Comparison of ENCODE assay signal across 21 cellular contexts in genomic region chr6:75843401-75843800, GRCh38.
DNase-seq lines count a peak whose midpoint lies in the region; ATAC-seq, FAIRE-seq and TF ChIP-seq lines count a peak whose summit lies in the region.
"Had no signal": no experiment of that assay in that cellular context is flagged by ENCODE, and none has a peak within 500 bp of the region (broad histone marks: within the 10 kb centered on the region; RNA-seq: fewer than 3 reads in every experiment).

No MANE protein-coding gene starts in this region.

- CTCF ChIA-PET in endothelial cell of umbilical vein (lab: Charles Lee): interaction anchor here (2.0 kb wide), 1 partner anchor 50 kb away, joined by 7 read pairs; no protein-coding TSS in a partner anchor

- H3K4me3 Mint-ChIP-seq in mesothelial cell of epicardium: no peak overlapping the region
- H3K4me3 Mint-ChIP-seq: CD4-positive, CD25-positive, alpha-beta regulatory T cell; CD8-positive, alpha-beta memory T cell; GM23338; IgD-negative memory B cell had no signal

- H3K27me3 Mint-ChIP-seq in mesothelial cell of epicardium (ENCODE audit: low read depth): no peaks in the 10 kb centered on the region
- H3K27me3 Mint-ChIP-seq: CD8-positive, alpha-beta memory T cell; IgD-negative memory B cell had no signal

- H3K9ac ChIP-seq in endothelial cell of umbilical vein (replicated peaks; ENCODE audit: extremely low read depth, insufficient read depth, low read length): no peak overlapping the region

- no peak overlapping the region for H2AFZ ChIP-seq in endothelial cell of umbilical vein (ENCODE audit: low read depth, low read length)
- H2AFZ ChIP-seq: GM23338 had no signal

- H3K79me2 ChIP-seq in endothelial cell of umbilical vein (ENCODE audit: control insufficient read depth, insufficient read depth, low read length): no peaks in the 10 kb centered on the region

- dilution Hi-C loops in endothelial cell of umbilical vein (cut with MboI; ENCODE audit: extremely low pct_ligation_motif_present, low sequenced_read_pairs): no loop called here

- H3K4me2 ChIP-seq in endothelial cell of umbilical vein (ENCODE audit: insufficient read depth, low read length): no peak overlapping the region
- H3K4me2 ChIP-seq: GM23338 had no signal

- no peak for TF ChIP-seq POLR2A in endothelial cell of umbilical vein (IDR thresholded peaks at IDR 0.05; ENCODE audit: low read depth, low read length)
- no peak for TF ChIP-seq POLR2A in GM12891 (IDR thresholded peaks at IDR 0.05; ENCODE audit: low read depth, low read length)

- POLR2A ChIA-PET in endothelial cell of umbilical vein (lab: Charles Lee): interaction anchor here (0.6 kb wide), 2 partner anchors 41 to 524 kb away, joined by 3 to 7 read pairs; no protein-coding TSS in a partner anchor

- TF ChIP-seq CTCF in endothelial cell of umbilical vein (IDR thresholded peaks at IDR 0.05; ENCODE audit: extremely low read depth in 1 of 2, insufficient read depth in 1 of 2, low read depth in 1 of 2, low read length in 2 of 2): no peak
- TF ChIP-seq CTCF in mesothelial cell of epicardium (IDR thresholded peaks at IDR 0.05; ENCODE audit: unreplicated experiment): no peak

- H4K20me1 ChIP-seq in endothelial cell of umbilical vein (replicated peaks; ENCODE audit: control insufficient read depth, extremely low read depth, insufficient read depth, low read length): no peaks in the 10 kb centered on the region

- H3K4me1 Mint-ChIP-seq in mesothelial cell of epicardium: peaks cover 21% of the 10 kb centered on the region
- H3K4me1 Mint-ChIP-seq: CD4-positive, CD25-positive, alpha-beta regulatory T cell; CD8-positive, alpha-beta memory T cell; GM23338; IgD-negative memory B cell had no signal

- H3K36me3 ChIP-seq in endothelial cell of umbilical vein (ENCODE audit: control insufficient read depth in 2 of 2, extremely low read depth in 1 of 2, insufficient read depth in 2 of 2, low read length in 2 of 2): peaks cover 2 to 6% of the 10 kb centered on the region in 2 experiments
- H3K36me3 ChIP-seq: BE2C had no signal

- no peak overlapping the region for H3K4me3 ChIP-seq in endothelial cell of umbilical vein (replicated peaks in 1 of 3; ENCODE audit: insufficient read depth in 1 of 3, low read depth in 1 of 3, low read length in 3 of 3)
- H3K4me3 ChIP-seq: GM12878, GM23338 had no signal

- intact Hi-C loops in endothelial cell of umbilical vein (cut with micrococcal nuclease): no loop called here

- no peaks in the 10 kb centered on the region for H3K9me1 ChIP-seq in endothelial cell of umbilical vein (replicated peaks; ENCODE audit: control insufficient read depth, extremely low read depth, insufficient read depth, low read length)

- peaks cover 10% of the 10 kb centered on the region for H3K36me3 Mint-ChIP-seq in mesothelial cell of epicardium
- H3K36me3 Mint-ChIP-seq: CD4-positive, CD25-positive, alpha-beta regulatory T cell; IgD-negative memory B cell had no signal

- FAIRE-seq in endothelial cell of umbilical vein (lab: Jason Lieb, UNC): no peak
- no peak for FAIRE-seq in GM12891 (lab: Jason Lieb, UNC)
- FAIRE-seq: A204.1, H54, HepG2 had no signal

- no peak overlapping the region for H3K27ac ChIP-seq in endothelial cell of umbilical vein (ENCODE audit: insufficient read depth, low read depth, low read length)

- DNase-seq in NCI-H774 (lab: John Stamatoyannopoulos, UW) (peak; percentile 27), endothelial cell of umbilical vein (ENCODE audit: low read depth, low spot score) (peak; percentile 31), mesothelial cell of epicardium (ENCODE audit: low spot score in 2 of 2, unreplicated experiment in 2 of 2) (no peak), cerebellar nuclear complex (lab: John Stamatoyannopoulos, UW) (no peak), GM12891 (ENCODE audit: insufficient read length, low spot score) (no peak)
- DNase-seq: ACHN; BE2C; C1 segment of cervical spinal cord; CD4-positive, CD25-positive, alpha-beta regulatory T cell; CD8-positive, alpha-beta memory T cell; COR-L47; DMS 273 treated with DMSO at 0.1 percent for 48 hours; DND-41; EL had no signal

- H3K27me3 ChIP-seq in endothelial cell of umbilical vein (ENCODE audit: control insufficient read depth in 2 of 2, insufficient read depth in 2 of 2, low read length in 2 of 2): no peaks in the 10 kb centered on the region

- no peaks in the 10 kb centered on the region for H3K9me3 Mint-ChIP-seq in mesothelial cell of epicardium
- H3K9me3 Mint-ChIP-seq: CD4-positive, CD25-positive, alpha-beta regulatory T cell; CD8-positive, alpha-beta memory T cell; GM23338; IgD-negative memory B cell had no signal

- BruUV-seq in endothelial cell of umbilical vein (replicated peaks; lab: Mats Ljungman, UMichigan): no TSS peak

- no peak for ATAC-seq in HG03342 (IDR thresholded peaks at IDR 0.05; ENCODE audit: unreplicated experiment)
- ATAC-seq: GM12878, GM23338, HepG2 had no signal

- no peaks in the 10 kb centered on the region for H3K9me3 ChIP-seq in endothelial cell of umbilical vein (replicated peaks; ENCODE audit: control insufficient read depth, insufficient read depth, low read length)
- H3K9me3 ChIP-seq: BE2C had no signal

- peaks cover 24% of the 10 kb centered on the region for H3K4me1 ChIP-seq in endothelial cell of umbilical vein (ENCODE audit: control insufficient read depth, extremely low read depth, insufficient read depth, low read length)
- H3K4me1 ChIP-seq: BE2C had no signal

- peak overlapping the region; percentile 73 for H3K27ac Mint-ChIP-seq in mesothelial cell of epicardium
- H3K27ac Mint-ChIP-seq: CD4-positive, CD25-positive, alpha-beta regulatory T cell; GM23338; IgD-negative memory B cell had no signal

TF ChIP-seq in endothelial cell of umbilical vein, 7 proteins besides CTCF, POLR2A, EP300 and RAD21:
- TF ChIP-seq JUN (IDR thresholded peaks at IDR 0.05; ENCODE audit: borderline replicate concordance, insufficient read depth, insufficient read length, low read depth): no peak
- no peak for TF ChIP-seq MYC (IDR thresholded peaks at IDR 0.05; ENCODE audit: low read depth, low read length)
- no peak for TF ChIP-seq FOS (IDR thresholded peaks at IDR 0.05; ENCODE audit: borderline replicate concordance, insufficient read depth, low read length)
- no peak for TF ChIP-seq MAX (IDR thresholded peaks at IDR 0.05; ENCODE audit: insufficient read depth, insufficient read length)

TF ChIP-seq in GM12891, 5 proteins besides CTCF, POLR2A, EP300 and RAD21:
- TF ChIP-seq PAX5 (IDR thresholded peaks at IDR 0.05; ENCODE audit: insufficient read depth, low read length, severe bottlenecking) (no peak), TAF1 (IDR thresholded peaks at IDR 0.05; ENCODE audit: low read depth, low read length) (no peak), POLR2AphosphoS5 (IDR thresholded peaks at IDR 0.05; ENCODE audit: low read depth, low read length) (no peak), SPI1 (IDR thresholded peaks at IDR 0.05; ENCODE audit: low read depth, low read length) (no peak), POU2F2 (IDR thresholded peaks at IDR 0.05; ENCODE audit: low read depth, low read length) (no peak)

Comparison
In these comparisons a context has a peak if more than half of its experiments do, and no peak if none do; other contexts are left out.
1. DNase-seq: peak in NCI-H774 (single experiment) and endothelial cell of umbilical vein (single experiment); none in mesothelial cell of epicardium (0 of 2), cerebellar nuclear complex (0 of 2) and GM12891 (single experiment).